Comparison of ENCODE assay signal across 1 cellular context in genomic region chr1:8653878-8654277, GRCh38.
TF ChIP-seq lines count a peak whose summit lies in the region.

No MANE protein-coding gene starts in this region.

TF ChIP-seq in WTC11, 78 proteins besides CTCF, POLR2A, EP300 and RAD21 (continued from another document):
- TF ChIP-seq ZMAT4 (CRISPR knock-in tag; IDR thresholded peaks at IDR 0.05) (no peak), ZNF263 (CRISPR knock-in tag; IDR thresholded peaks at IDR 0.05; ENCODE audit: low read depth) (no peak), EMX1 (CRISPR knock-in tag; IDR thresholded peaks at IDR 0.05) (no peak), SMAD4 (CRISPR knock-in tag; IDR thresholded peaks at IDR 0.05) (no peak), CREB1 (CRISPR knock-in tag; IDR thresholded peaks at IDR 0.05) (no peak), ETV6 (CRISPR knock-in tag; IDR thresholded peaks at IDR 0.05) (no peak)
